10 cellular contexts compared by ENCODE assay signal in genomic region chr5:176540956-176541337, GRCh38. TPM values are rescaled to one million over a fixed set of nuclear protein-coding genes. Genes with fewer than 3 reads are reported as not detected.
A peak's percentile ranks its signal among the peaks of the same experiment; 100 is the strongest.
DNase-seq lines count a peak whose midpoint lies in the region; ATAC-seq and TF ChIP-seq lines count a peak whose summit lies in the region.
"Had no signal": no experiment of that assay in that cellular context is flagged by ENCODE, and none has a peak within 500 bp of the region (broad histone marks: within the 10 kb centered on the region; RNA-seq: fewer than 3 reads in every experiment).

No MANE protein-coding gene starts in this region.

- H3K27ac ChIP-seq in HCT116 (ENCODE audit: low read depth, low read length): peak overlapping the region; percentile 92; the same call in 1 of the 2 replicates
- H3K27ac ChIP-seq in esophagus muscularis mucosa (replicated peaks in 1 of 4): peak overlapping the region; percentile 90 to 93 (median 90)
- H3K27ac ChIP-seq in skin epidermis: peak overlapping the region in 19 of 21 experiments; percentile 3 to 95 (median 88)

- no peak for TF ChIP-seq POLR2A in HCT116 (IDR thresholded peaks at IDR 0.05; ENCODE audit: borderline replicate concordance, extremely low read depth, insufficient read depth, insufficient read length)
- no peak for TF ChIP-seq POLR2A in esophagus muscularis mucosa (IDR thresholded peaks at IDR 0.05; ENCODE audit: low read depth)

- H3K9ac ChIP-seq in HCT116 (ENCODE audit: low read length): no peak overlapping the region

- intact Hi-C loops in HCT116 (cut with micrococcal nuclease): loop anchor here (5.0 kb wide), 1 partner anchor 729 kb away; no protein-coding TSS in a partner anchor
- intact Hi-C loops in esophagus muscularis mucosa (cut with DNase I): loop anchor here (5.0 to 10.0 kb wide), 3 partner anchors 94 to 126 kb away; partner anchors contain the start of genes CLTB, FAF2 and TSPAN17

- DNase-seq in HCT116 (ENCODE audit: low read depth, low spot score) (no peak), T-cell (peak in 7 of 34 experiments; percentile 28 to 51 (median 44)), esophagus muscularis mucosa (ENCODE audit: extremely low spot score) (no peak), NCI-H2171 treated with DMSO at 0.1 percent for 48 hours (lab: John Stamatoyannopoulos, UW) (no peak), SIG-M5 (lab: John Stamatoyannopoulos, UW) (no peak)
- DNase-seq: anterior cingulate cortex, NCI-H524 treated with DMSO at 0.1 percent for 48 hours had no signal

- no peak for ATAC-seq in HCT116
- no peak for ATAC-seq in T-cell (replicated peaks in 1 of 4)
- no peak for ATAC-seq in GM21360 (IDR thresholded peaks at IDR 0.05; ENCODE audit: unreplicated experiment)

- H3K4me1 ChIP-seq in HCT116 (ENCODE audit: control insufficient read depth in 1 of 2, insufficient read depth in 2 of 2, low read length in 2 of 2): peaks cover 35 to 58% of the 10 kb centered on the region in 2 experiments
- peaks cover 26 to 61% (median 57%) of the 10 kb centered on the region in 4 donors for H3K4me1 ChIP-seq in esophagus muscularis mucosa

- no peaks in the 10 kb centered on the region for H4K20me1 ChIP-seq in HCT116 (ENCODE audit: insufficient read depth)

- TF ChIP-seq RAD21 in HCT116 (IDR thresholded peaks at IDR 0.05; ENCODE audit: low read depth): no peak

- CTCF ChIA-PET in HCT116 (lab: Charles Lee) (no interaction called here), T-cell (lab: Charles Lee) (interaction anchor here in 1 of 2 donors (0.5 to 1.1 kb wide), 2 partner anchors 30 to 93 kb away, joined by 3 to 4 read pairs; partner anchors contain the start of gene FAF2)

- H3K4me2 ChIP-seq in HCT116 (ENCODE audit: low read length): peak overlapping the region; percentile 99

- peak overlapping the region; percentile 99 to 100 for H3K27ac Mint-ChIP-seq in T-cell

- H3K9me3 Mint-ChIP-seq in T-cell: no peaks in the 10 kb centered on the region

- H3K79me2 ChIP-seq in HCT116 (ENCODE audit: insufficient read depth, low read length): peaks cover 8% of the 10 kb centered on the region

- H2AFZ ChIP-seq in HCT116 (ENCODE audit: low read depth, low read length, poor library complexity, severe bottlenecking): no peak overlapping the region

- no peaks in the 10 kb centered on the region for H3K36me3 Mint-ChIP-seq in T-cell

- no peaks in the 10 kb centered on the region for H3K27me3 Mint-ChIP-seq in T-cell

- H3K4me3 ChIP-seq in HCT116 (replicated peaks in 1 of 2; ENCODE audit: low read depth in 1 of 2, low read length in 2 of 2) (no peak overlapping the region), esophagus muscularis mucosa (no peak overlapping the region), skin epidermis (no peak overlapping the region)

- WGBS in esophagus muscularis mucosa: 94% methylated on average over 8 of the region's 8 CpGs

- POLR2A ChIA-PET in HCT116 (lab: Charles Lee) (no interaction called here), T-cell (lab: Charles Lee) (no interaction called here)

- no peak for TF ChIP-seq EP300 in esophagus muscularis mucosa (IDR thresholded peaks at IDR 0.05)

- BruUV-seq in HCT116 (replicated peaks; lab: Mats Ljungman, UMichigan): no TSS peak

- RAD21 ChIA-PET in HCT116 (lab: Charles Lee; ENCODE audit: low non-redundant PET in 1 of 2, low total read pairs in 2 of 2, uncharacterized antibody in 2 of 2, unreplicated experiment in 2 of 2): no interaction called here

- no peaks in the 10 kb centered on the region for H3K9me2 ChIP-seq in HCT116 (ENCODE audit: insufficient read depth)

- no peaks in the 10 kb centered on the region for H3K36me3 ChIP-seq in HCT116 (ENCODE audit: control insufficient read depth in 1 of 2, insufficient read depth in 2 of 2, low read length in 2 of 2)
- no peaks in the 10 kb centered on the region for H3K36me3 ChIP-seq in esophagus muscularis mucosa

- TF ChIP-seq CTCF in HCT116 (IDR thresholded peaks at IDR 0.05 in 2 of 3, conservative IDR thresholded peaks at IDR 0.05 in 1 of 3; ENCODE audit: borderline replicate concordance in 1 of 3, insufficient read depth in 1 of 3, low read depth in 2 of 3, low read length in 2 of 3): no peak
- no peak for TF ChIP-seq CTCF in esophagus muscularis mucosa (IDR thresholded peaks at IDR 0.05)

- H3K27me3 ChIP-seq in HCT116 (ENCODE audit: insufficient read depth, low read length): no peaks in the 10 kb centered on the region
- H3K27me3 ChIP-seq in esophagus muscularis mucosa: no peaks in the 10 kb centered on the region

- peak overlapping the region; percentile 85 to 91 (median 90) for H3K4me3 Mint-ChIP-seq in T-cell

- H3K9me3 ChIP-seq in HCT116 (ENCODE audit: control insufficient read depth in 1 of 2, insufficient read depth in 1 of 2, low read depth in 1 of 2, low read length in 2 of 2): no peaks in the 10 kb centered on the region
- H3K9me3 ChIP-seq in esophagus muscularis mucosa: no peaks in the 10 kb centered on the region

- peaks cover 64 to 68% (median 65%) of the 10 kb centered on the region in 3 donors for H3K4me1 Mint-ChIP-seq in T-cell

TF ChIP-seq in HCT116, 20 proteins besides CTCF, POLR2A, EP300 and RAD21:
- TF ChIP-seq SP1 (IDR thresholded peaks at IDR 0.05; ENCODE audit: low read depth) (no peak), YY1 (IDR thresholded peaks at IDR 0.05; ENCODE audit: extremely low read depth, insufficient replicate concordance, low read depth, low read length) (no peak), SRF (IDR thresholded peaks at IDR 0.05; ENCODE audit: low read depth) (no peak), ELF1 (IDR thresholded peaks at IDR 0.05; ENCODE audit: borderline replicate concordance, low read depth) (no peak), ATF3 (IDR thresholded peaks at IDR 0.05) (no peak)

RNA-seq across cellular contexts. Expression of gene RNF44, which starts 3.7 kb away (rescaled TPM):
- total RNA-seq in HCT116 (2021; ENCODE audit: unreplicated experiment) (58.4 TPM), T-cell (100 to 1,000 TPM; 250 to 319 (median 294) TPM), esophagus muscularis mucosa (10 to 100 TPM; 11.3 to 22.2 (median 18.7) TPM)
- polyA plus RNA-seq in HCT116 (2012): 37.5 and 46.6 TPM in 2 replicates

RNA-seq across cellular contexts. Expression of gene CDHR2, which starts 8.2 kb away (rescaled TPM):
- total RNA-seq in HCT116 (2021; ENCODE audit: unreplicated experiment) (0.10 TPM), T-cell (1 to 10 TPM; 1.6 to 3.1 (median 2.8) TPM), esophagus muscularis mucosa (under 1 TPM in 1 of 4 donors, not detected in 3; 0.92 TPM)
- 0.32 and 0.48 TPM in 2 replicates for polyA plus RNA-seq in HCT116 (2012)
- total RNA-seq: fibroblast of villous mesenchyme had no signal
